14 cellular contexts compared by ENCODE assay signal in the genomic region with DNA sequence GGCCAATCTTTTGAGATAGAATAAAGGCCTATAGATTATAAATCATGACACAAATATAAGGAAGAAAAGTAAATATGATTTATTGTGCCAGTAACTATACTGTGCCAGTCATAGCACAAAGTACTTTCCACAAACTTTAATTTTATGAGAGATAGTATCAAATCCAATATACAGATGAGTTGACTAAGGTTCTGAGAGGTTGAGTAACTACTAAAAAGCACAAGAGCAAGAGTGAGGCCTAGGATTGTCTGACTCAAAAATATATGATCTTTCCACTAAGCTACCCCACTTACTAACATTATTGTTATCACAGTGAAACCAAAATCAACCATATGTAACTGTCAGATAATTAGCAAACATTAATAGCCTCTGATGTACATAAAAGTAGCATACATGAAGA.
DNase-seq lines count a peak whose midpoint lies in the region; ATAC-seq and TF ChIP-seq lines count a peak whose summit lies in the region.
"Had no signal": no experiment of that assay in that cellular context is flagged by ENCODE, and none has a peak within 500 bp of the region (broad histone marks: within the 10 kb centered on the region; RNA-seq: fewer than 3 reads in every experiment).

No MANE protein-coding gene starts in this region.

- H3K79me2 ChIP-seq in GM23248 (ENCODE audit: insufficient read depth) = no peaks in the 10 kb centered on the region
- H3K79me2 ChIP-seq in parathyroid adenoma = peaks cover 6% of the 10 kb centered on the region

- no peak for TF ChIP-seq CTCF in activated CD8-positive, alpha-beta T cell treated with anti-CD3 and anti-CD28 coated beads for 36 hours (IDR thresholded peaks at IDR 0.05)
- TF ChIP-seq CTCF in parathyroid adenoma (IDR thresholded peaks at IDR 0.05) = no peak

- intact Hi-C loops in activated CD4-positive, alpha-beta T cell treated with anti-CD3 and anti-CD28 coated beads for 36 hours (cut with DNase I, micrococcal nuclease) = loop anchor here (1.0 to 2.0 kb wide), 7 partner anchors 14 to 204 kb away; no protein-coding TSS in a partner anchor
- intact Hi-C loops in activated CD8-positive, alpha-beta T cell treated with anti-CD3 and anti-CD28 coated beads for 36 hours (cut with micrococcal nuclease) = loop anchor here (5.0 kb wide), 3 partner anchors 75 to 195 kb away; no protein-coding TSS in a partner anchor
- intact Hi-C loops in posterior vena cava (cut with DNase I) = no loop called here

- H2AFZ ChIP-seq in GM23248 = no peak overlapping the region
- no peak overlapping the region for H2AFZ ChIP-seq in parathyroid adenoma

- POLR2A ChIA-PET in activated CD4-positive, alpha-beta T cell treated with anti-CD3 and anti-CD28 coated beads for 36 hours (lab: Charles Lee) = interaction anchor here (0.9 kb wide), 2 partner anchors 103 to 106 kb away, joined by 3 to 4 read pairs; no protein-coding TSS in a partner anchor
- POLR2A ChIA-PET in activated CD4-positive, alpha-beta T cell treated with anti-CD3 and anti-CD28 coated beads, Interleukin-2, amount 10 ng/mL, durations not matched to agents 7 days and 5 days (lab: Charles Lee) = no interaction called here
- POLR2A ChIA-PET in activated CD8-positive, alpha-beta T cell treated with anti-CD3 and anti-CD28 coated beads for 36 hours (lab: Charles Lee) = interaction anchor here (0.6 to 1.2 kb wide), 4 partner anchors 13 to 195 kb away, joined by 3 to 4 read pairs (median 3); no protein-coding TSS in a partner anchor

- H3K27me3 ChIP-seq in GM23248 (replicated peaks; ENCODE audit: insufficient read depth) = no peaks in the 10 kb centered on the region
- no peaks in the 10 kb centered on the region for H3K27me3 ChIP-seq in parathyroid adenoma (ENCODE audit: control insufficient read depth, insufficient read depth, low read length)
- H3K27me3 ChIP-seq: spleen, upper lobe of right lung had no signal

- no peaks in the 10 kb centered on the region for H3K9me3 Mint-ChIP-seq in activated CD4-positive, alpha-beta T cell treated with anti-CD3 and anti-CD28 coated beads for 36 hours (ENCODE audit: low read depth)
- H3K9me3 Mint-ChIP-seq in activated CD4-positive, alpha-beta T cell treated with anti-CD3 and anti-CD28 coated beads, Interleukin-2, amount 10 ng/mL, durations not matched to agents 7 days and 5 days = no peaks in the 10 kb centered on the region
- no peaks in the 10 kb centered on the region for H3K9me3 Mint-ChIP-seq in activated CD8-positive, alpha-beta T cell treated with anti-CD3 and anti-CD28 coated beads for 36 hours
- H3K9me3 Mint-ChIP-seq: nephron had no signal

- H4K20me1 ChIP-seq in GM23248 (ENCODE audit: insufficient read depth) = no peaks in the 10 kb centered on the region

- H3K4me3 ChIP-seq in GM23248 = no peak overlapping the region
- no peak overlapping the region for H3K4me3 ChIP-seq in parathyroid adenoma (ENCODE audit: low read depth, low read length)
- H3K4me3 ChIP-seq: spleen, upper lobe of right lung had no signal

- H3K27ac Mint-ChIP-seq in activated CD4-positive, alpha-beta T cell treated with anti-CD3 and anti-CD28 coated beads for 36 hours = peak overlapping the region; percentile 65
- no peak overlapping the region for H3K27ac Mint-ChIP-seq in activated CD4-positive, alpha-beta T cell treated with anti-CD3 and anti-CD28 coated beads, Interleukin-2, amount 10 ng/mL, durations not matched to agents 7 days and 5 days
- H3K27ac Mint-ChIP-seq in activated CD8-positive, alpha-beta T cell treated with anti-CD3 and anti-CD28 coated beads for 36 hours = peak overlapping the region; percentile 73
- H3K27ac Mint-ChIP-seq: nephron had no signal

- H3K9ac ChIP-seq in GM23248 (no peak overlapping the region), parathyroid adenoma (no peak overlapping the region)

- no peaks in the 10 kb centered on the region for H3K36me3 ChIP-seq in GM23248 (ENCODE audit: low read depth)
- H3K36me3 ChIP-seq in parathyroid adenoma (ENCODE audit: control insufficient read depth, insufficient read depth, low read length) = no peaks in the 10 kb centered on the region
- H3K36me3 ChIP-seq: upper lobe of right lung had no signal

- H3K4me2 ChIP-seq in GM23248 (ENCODE audit: unreplicated experiment) (peak overlapping the region; percentile 96), parathyroid adenoma (ENCODE audit: low read length) (no peak overlapping the region)

- peaks cover 21% of the 10 kb centered on the region for H3F3A ChIP-seq in GM23248 (ENCODE audit: insufficient read depth)

- H3K27ac ChIP-seq in GM23248 = no peak overlapping the region
- peak overlapping the region; percentile 94 for H3K27ac ChIP-seq in parathyroid adenoma

- peaks cover 24% of the 10 kb centered on the region for H3K36me3 Mint-ChIP-seq in activated CD4-positive, alpha-beta T cell treated with anti-CD3 and anti-CD28 coated beads for 36 hours (ENCODE audit: low read depth)
- peaks cover 12% of the 10 kb centered on the region for H3K36me3 Mint-ChIP-seq in activated CD4-positive, alpha-beta T cell treated with anti-CD3 and anti-CD28 coated beads, Interleukin-2, amount 10 ng/mL, durations not matched to agents 7 days and 5 days (ENCODE audit: low read depth)
- H3K36me3 Mint-ChIP-seq in activated CD8-positive, alpha-beta T cell treated with anti-CD3 and anti-CD28 coated beads for 36 hours (ENCODE audit: low read depth) = peaks cover 31% of the 10 kb centered on the region

- no peaks in the 10 kb centered on the region for H3K27me3 Mint-ChIP-seq in activated CD4-positive, alpha-beta T cell treated with anti-CD3 and anti-CD28 coated beads for 36 hours
- H3K27me3 Mint-ChIP-seq in activated CD4-positive, alpha-beta T cell treated with anti-CD3 and anti-CD28 coated beads, Interleukin-2, amount 10 ng/mL, durations not matched to agents 7 days and 5 days = no peaks in the 10 kb centered on the region
- H3K27me3 Mint-ChIP-seq in activated CD8-positive, alpha-beta T cell treated with anti-CD3 and anti-CD28 coated beads for 36 hours = no peaks in the 10 kb centered on the region

- H3K4me1 Mint-ChIP-seq in activated CD4-positive, alpha-beta T cell treated with anti-CD3 and anti-CD28 coated beads for 36 hours = peaks cover 37% of the 10 kb centered on the region
- peaks cover 26% of the 10 kb centered on the region for H3K4me1 Mint-ChIP-seq in activated CD4-positive, alpha-beta T cell treated with anti-CD3 and anti-CD28 coated beads, Interleukin-2, amount 10 ng/mL, durations not matched to agents 7 days and 5 days
- H3K4me1 Mint-ChIP-seq in activated CD8-positive, alpha-beta T cell treated with anti-CD3 and anti-CD28 coated beads for 36 hours (ENCODE audit: low read depth) = peaks cover 38% of the 10 kb centered on the region
- H3K4me1 Mint-ChIP-seq: nephron had no signal

- ATAC-seq in activated CD4-positive, alpha-beta T cell treated with anti-CD3 and anti-CD28 coated beads for 36 hours = peak; percentile 82
- peak; percentile 59 for ATAC-seq in activated CD8-positive, alpha-beta T cell treated with anti-CD3 and anti-CD28 coated beads for 36 hours
- ATAC-seq: upper lobe of right lung had no signal

- DNase-seq in activated CD4-positive, alpha-beta T cell treated with anti-CD3 and anti-CD28 coated beads for 36 hours = no peak
- DNase-seq in activated CD4-positive, alpha-beta T cell treated with anti-CD3 and anti-CD28 coated beads, Interleukin-2, amount 10 ng/mL, durations not matched to agents 7 days and 5 days = no peak
- DNase-seq in GM23248 (no peak), dedifferentiated amniotic fluid mesenchymal stem cell (ENCODE audit: extremely low spot score) (no peak), posterior vena cava (ENCODE audit: low spot score) (no peak), EL (no peak)
- DNase-seq in activated CD8-positive, alpha-beta T cell treated with anti-CD3 and anti-CD28 coated beads for 36 hours = no peak
- DNase-seq: 8988T, mesenchymal stem cell, NCI-H1436 treated with DMSO at 0.1 percent for 48 hours, spleen, upper lobe of right lung had no signal

- H3K9me3 ChIP-seq in GM23248 (ENCODE audit: low read depth) = no peaks in the 10 kb centered on the region
- H3K9me3 ChIP-seq in parathyroid adenoma (ENCODE audit: control insufficient read depth, low read length) = no peaks in the 10 kb centered on the region
- H3K9me3 ChIP-seq: spleen, upper lobe of right lung had no signal

- H3K9me2 ChIP-seq in GM23248 (ENCODE audit: insufficient read depth) = no peaks in the 10 kb centered on the region

- no peak overlapping the region for H3K4me3 Mint-ChIP-seq in activated CD4-positive, alpha-beta T cell treated with anti-CD3 and anti-CD28 coated beads for 36 hours
- H3K4me3 Mint-ChIP-seq in activated CD4-positive, alpha-beta T cell treated with anti-CD3 and anti-CD28 coated beads, Interleukin-2, amount 10 ng/mL, durations not matched to agents 7 days and 5 days = no peak overlapping the region
- no peak overlapping the region for H3K4me3 Mint-ChIP-seq in activated CD8-positive, alpha-beta T cell treated with anti-CD3 and anti-CD28 coated beads for 36 hours
- H3K4me3 Mint-ChIP-seq: nephron had no signal

- H3K4me1 ChIP-seq in GM23248 (ENCODE audit: insufficient read depth) (peaks cover 25% of the 10 kb centered on the region), parathyroid adenoma (peaks cover 14% of the 10 kb centered on the region)

- CTCF ChIA-PET in activated CD4-positive, alpha-beta T cell treated with anti-CD3 and anti-CD28 coated beads for 36 hours (lab: Charles Lee) = interaction anchor here (0.6 to 1.9 kb wide), 7 partner anchors 10 to 204 kb away, joined by 3 to 5 read pairs (median 3); no protein-coding TSS in a partner anchor
- CTCF ChIA-PET in activated CD4-positive, alpha-beta T cell treated with anti-CD3 and anti-CD28 coated beads, Interleukin-2, amount 10 ng/mL, durations not matched to agents 7 days and 5 days (lab: Charles Lee) = no interaction called here
- CTCF ChIA-PET in activated CD8-positive, alpha-beta T cell treated with anti-CD3 and anti-CD28 coated beads for 36 hours (lab: Charles Lee) = interaction anchor here (2.0 to 2.4 kb wide), 2 partner anchors 10 to 12 kb away, joined by 6 to 10 read pairs; no protein-coding TSS in a partner anchor

- in situ Hi-C loops in GM23248 (cut with MboI) = no loop called here

Comparison
In these comparisons a context has a peak if more than half of its experiments do, and no peak if none do; other contexts are left out.
1. intact Hi-C loops: an anchor here in activated CD4-positive, alpha-beta T cell treated with anti-CD3 and anti-CD28 coated beads for 36 hours (1.0 to 2.0 kb wide) and activated CD8-positive, alpha-beta T cell treated with anti-CD3 and anti-CD28 coated beads for 36 hours (5.0 kb wide); none called in posterior vena cava.